Comparison of ENCODE assay signal across 8 cellular contexts in genomic region chr3:53130179-53131135, GRCh38. TPM values are rescaled to one million over a fixed set of nuclear protein-coding genes. Genes with fewer than 3 reads are reported as not detected.
DNase-seq lines count a peak whose midpoint lies in the region; ATAC-seq, FAIRE-seq and TF ChIP-seq lines count a peak whose summit lies in the region.

TSS of gene RFT1 (minus strand) at chr3:53130435. CDS start at chr3:53130400, 35 bp downstream.

- no peaks in the 10 kb centered on the region for H4K20me1 ChIP-seq in keratinocyte (ENCODE audit: control insufficient read depth, extremely low read depth, insufficient read depth, low read length)

- H3K27ac ChIP-seq in keratinocyte (ENCODE audit: control insufficient read depth, insufficient read depth, low read length) = peak within 1 kb of the TSS; percentile 95

- peak within 1 kb of the TSS; percentile 86 to 98 (median 90) for H3K4me3 ChIP-seq in keratinocyte (ENCODE audit: control insufficient read depth in 2 of 3, extremely low read depth in 1 of 3, insufficient read depth in 2 of 3, low read depth in 1 of 3, low read length in 3 of 3)

- no peaks in the 10 kb centered on the region for H3K9me3 ChIP-seq in keratinocyte (ENCODE audit: control insufficient read depth, low read depth, low read length)

- peak in 1 of 3 experiments; percentile 7 for TF ChIP-seq CTCF in keratinocyte (optimal IDR thresholded peaks at IDR 0.05 in 1 of 3, IDR thresholded peaks at IDR 0.05 in 1 of 3, conservative IDR thresholded peaks at IDR 0.05 in 1 of 3; ENCODE audit: extremely low read depth in 1 of 3, insufficient read depth in 2 of 3, low read length in 3 of 3)

- peak; percentile 89 for ATAC-seq in GM19023 (IDR thresholded peaks at IDR 0.05; ENCODE audit: unreplicated experiment)
- ATAC-seq in HG03280 (IDR thresholded peaks at IDR 0.05; ENCODE audit: unreplicated experiment) = peak; percentile 79

- peaks cover 19% of the 10 kb centered on the region for H3K4me1 ChIP-seq in keratinocyte (ENCODE audit: control insufficient read depth, extremely low read depth, insufficient read depth, low read length)

- H3K4me2 ChIP-seq in keratinocyte (ENCODE audit: control insufficient read depth, extremely low read depth, insufficient read depth, low read depth, low read length) = peak within 1 kb of the TSS; percentile 96

- H3K9me1 ChIP-seq in keratinocyte (ENCODE audit: control insufficient read depth, extremely low read depth, insufficient read depth, low read length) = no peaks in the 10 kb centered on the region

- H3K9ac ChIP-seq in keratinocyte (ENCODE audit: control insufficient read depth, extremely low read depth, insufficient read depth, low read length) = peak within 1 kb of the TSS; percentile 92

- H3K36me3 ChIP-seq in keratinocyte (ENCODE audit: control insufficient read depth in 2 of 2, extremely low read depth in 1 of 2, insufficient read depth in 2 of 2, low read length in 2 of 2) = peaks cover 4 to 7% of the 10 kb centered on the region in 2 experiments

- H3K79me2 ChIP-seq in keratinocyte (ENCODE audit: control insufficient read depth, insufficient read depth, low read length) = peaks cover 20% of the 10 kb centered on the region

- peak within 1 kb of the TSS; percentile 91 for H2AFZ ChIP-seq in keratinocyte (ENCODE audit: control insufficient read depth, low read length)

- dilution Hi-C loops in keratinocyte (cut with MboI; ENCODE audit: extremely low pct_ligation_motif_present, low sequenced_read_pairs) = no loop called here

- DNase-seq in AG08396 (ENCODE audit: low spot score) = peak; percentile 92
- peak; percentile 89 for DNase-seq in NCI-H510A (lab: John Stamatoyannopoulos, UW)
- peak; percentile 96 for DNase-seq in activated CD4-positive, alpha-beta T cell treated with anti-CD3 and anti-CD28 coated beads for 1 hour
- peak; percentile 14 to 79 for DNase-seq in cerebellar nuclear complex (lab: John Stamatoyannopoulos, UW)
- DNase-seq in keratinocyte (ENCODE audit: low read depth, low spot score) = no peak
- peak; percentile 95 to 99 (median 98) for DNase-seq in stimulated activated CD4-positive, alpha-beta T cell treated with anti-CD3 and anti-CD28 coated beads, Interleukin-12 subunit alpha, Interleukin-12 subunit beta, amount 100 ng/mL, for 48 hours (ENCODE audit: low read depth in 2 of 3, low spot score in 1 of 3)

- FAIRE-seq in keratinocyte (lab: Jason Lieb, UNC) = peak; percentile 55

- H3K27me3 ChIP-seq in keratinocyte (ENCODE audit: control insufficient read depth, extremely low read depth, insufficient read depth, low read length) = no peaks in the 10 kb centered on the region

RNA-seq across cellular contexts. Expression of gene RFT1, which starts in this region (rescaled TPM):
- 25.5 to 34.4 TPM (median 29.6 TPM) in 3 replicates for polyA plus RNA-seq in keratinocyte
- polyA plus RNA-seq in keratinocyte (2011; ENCODE audit: low read depth) = 6.3 TPM
- polyA plus RNA-seq in keratinocyte (2011; cell fraction: cytosol; rRNA removed) = 10.9 and 14.9 TPM in 2 replicates
- 27.1 and 29.6 TPM in 2 replicates for polyA plus RNA-seq in keratinocyte (2011; cell fraction: nucleus; rRNA removed)
- 14.1 and 24.9 TPM in 2 replicates for polyA plus RNA-seq in keratinocyte (2012; ENCODE audit: low replicate concordance)
- 64.9 to 81.4 TPM (median 66.8 TPM) in 3 replicates for polyA minus RNA-seq in keratinocyte
- polyA minus RNA-seq in keratinocyte (2011; cell fraction: cytosol; rRNA and poly(A)+ RNA removed) = 28.0 TPM
- 14.2 and 27.4 TPM in 2 replicates for polyA minus RNA-seq in keratinocyte (2011; cell fraction: nucleus; rRNA and poly(A)+ RNA removed)
